19 cellular contexts compared by ENCODE assay signal in genomic region chr1:103307751-103308150, GRCh38.
DNase-seq lines count a peak whose midpoint lies in the region; ATAC-seq, FAIRE-seq and TF ChIP-seq lines count a peak whose summit lies in the region.
"Had no signal": no experiment of that assay in that cellular context is flagged by ENCODE, and none has a peak within 500 bp of the region (broad histone marks: within the 10 kb centered on the region; RNA-seq: fewer than 3 reads in every experiment).

No MANE protein-coding gene starts in this region.

- no peaks in the 10 kb centered on the region for H3K36me3 ChIP-seq in HepG2 (replicated peaks in 1 of 2; ENCODE audit: control insufficient read depth in 1 of 2, insufficient read depth in 2 of 2, low read length in 2 of 2)
- no peaks in the 10 kb centered on the region for H3K36me3 ChIP-seq in right lobe of liver
- H3K36me3 ChIP-seq: BLaER1 treated with 17β-estradiol and CSF1 and Interleukin-3, amounts not matched to agents 10 nM and 100 nM had no signal

- FAIRE-seq in HepG2 (lab: Jason Lieb, UNC) (no peak), G401.6 (lab: Jason Lieb, UNC) (peak; percentile 15)
- FAIRE-seq: D721Med, GM12878, GM12892, GM18507 had no signal

- CTCF ChIA-PET in HepG2 (lab: Yijun Ruan, JAX; ENCODE audit: low intra/inter-chr PET ratio, low total read pairs) = no interaction called here

- ATAC-seq in HepG2 (no peak), right lobe of liver (no peak)
- ATAC-seq: CD8-positive, alpha-beta T cell; GM12878 had no signal

- H3K9ac ChIP-seq in HepG2 (ENCODE audit: insufficient read depth, low read depth, low read length) = no peak overlapping the region
- H3K9ac ChIP-seq: BLaER1 treated with 17β-estradiol and CSF1 and Interleukin-3, amounts not matched to agents 10 nM and 100 nM had no signal

- 1% methylated on average over 2 of the region's 2 CpGs for WGBS in HepG2 (ENCODE audit: low lambda C conversion rate)
- 22% methylated on average over 2 of the region's 2 CpGs for WGBS in right lobe of liver (ENCODE audit: insufficient coverage, low coverage, low lambda C conversion rate, missing lambda C conversion rate)

- no peaks in the 10 kb centered on the region for H4K20me1 ChIP-seq in HepG2 (ENCODE audit: insufficient read depth, low read length)
- H4K20me1 ChIP-seq: BLaER1 treated with 17β-estradiol and CSF1 and Interleukin-3, amounts not matched to agents 10 nM and 100 nM had no signal

- H3K4me2 ChIP-seq in HepG2 (ENCODE audit: low read depth, low read length) = no peak overlapping the region
- H3K4me2 ChIP-seq: BLaER1 treated with 17β-estradiol and CSF1 and Interleukin-3, amounts not matched to agents 10 nM and 100 nM had no signal

- intact Hi-C loops in HepG2 (cut with micrococcal nuclease; ENCODE audit: unreplicated experiment) = no loop called here
- intact Hi-C loops in right lobe of liver (cut with DNase I) = no loop called here

- TF ChIP-seq POLR2A in HepG2 (IDR thresholded peaks at IDR 0.05; ENCODE audit: insufficient read depth in 1 of 2, low read depth in 2 of 2, low read length in 2 of 2) = no peak
- TF ChIP-seq POLR2A in right lobe of liver (IDR thresholded peaks at IDR 0.05) = no peak

- BruUV-seq in HepG2 (replicated peaks; lab: Mats Ljungman, UMichigan) = no TSS peak

- H3K4me1 ChIP-seq in HepG2 (ENCODE audit: insufficient read depth, low read length) = no peaks in the 10 kb centered on the region
- no peaks in the 10 kb centered on the region for H3K4me1 ChIP-seq in right lobe of liver
- H3K4me1 ChIP-seq: BLaER1 treated with 17β-estradiol and CSF1 and Interleukin-3, amounts not matched to agents 10 nM and 100 nM; Caco-2 had no signal

- H3K79me2 ChIP-seq in HepG2 (ENCODE audit: insufficient read depth, low read length) = no peaks in the 10 kb centered on the region

- H3K9me3 ChIP-seq in HepG2 (ENCODE audit: low read length) (peaks cover 9% of the 10 kb centered on the region; the same call in 1 of the 2 replicates), right lobe of liver (no peaks in the 10 kb centered on the region)
- H3K9me3 ChIP-seq: BLaER1 treated with 17β-estradiol and CSF1 and Interleukin-3, amounts not matched to agents 10 nM and 100 nM; Caco-2 had no signal

- POLR2A ChIA-PET in HepG2 (lab: Yijun Ruan, JAX) = no interaction called here

- TF ChIP-seq EP300 in HepG2 (IDR thresholded peaks at IDR 0.05; ENCODE audit: low read depth in 2 of 2, low read length in 2 of 2) (no peak), HepG2 (CRISPR knock-in tag; IDR thresholded peaks at IDR 0.05; ENCODE audit: borderline replicate concordance) (no peak)

- TF ChIP-seq RAD21 in HepG2 (CRISPR knock-in tag; IDR thresholded peaks at IDR 0.05) = no peak

- DNase-seq in HepG2 (ENCODE audit: low spot score) (no peak), right lobe of liver (no peak), retina (no peak), NOMO-1 (lab: John Stamatoyannopoulos, UW; ENCODE audit: unreplicated experiment in 2 of 2) (no peak)
- DNase-seq: AML-193; Caco-2; Calu3; CD4-positive, alpha-beta T cell; CD8-positive, alpha-beta T cell; DMS79 treated with DMSO at 0.1 percent for 48 hours; GDM1 had no signal

- in situ Hi-C loops in HepG2 (cut with HindIII; ENCODE audit: extremely low pct_ligation_motif_present, low pct_unique_long_range_greater_than_20kb) = no loop called here

- no peak overlapping the region for H2AFZ ChIP-seq in HepG2 (ENCODE audit: low read length)

- H3K27me3 ChIP-seq in HepG2 (ENCODE audit: control insufficient read depth in 1 of 2, insufficient read depth in 2 of 2, low read length in 2 of 2) = no peaks in the 10 kb centered on the region
- H3K27me3 ChIP-seq in right lobe of liver = no peaks in the 10 kb centered on the region
- H3K27me3 ChIP-seq: BLaER1 treated with 17β-estradiol and CSF1 and Interleukin-3, amounts not matched to agents 10 nM and 100 nM had no signal

- no peak overlapping the region for H3K27ac ChIP-seq in HepG2 (ENCODE audit: extremely low read length, insufficient read depth, low read length)
- H3K27ac ChIP-seq in right lobe of liver = no peak overlapping the region
- H3K27ac ChIP-seq: 22Rv1; BLaER1 treated with 17β-estradiol and CSF1 and Interleukin-3, amounts not matched to agents 10 nM and 100 nM; C4-2B had no signal

- no peak for TF ChIP-seq CTCF in HepG2 (CRISPR knock-in tag; IDR thresholded peaks at IDR 0.05)
- TF ChIP-seq CTCF in right lobe of liver (IDR thresholded peaks at IDR 0.05) = no peak

- no peak overlapping the region for H3K4me3 ChIP-seq in HepG2 (replicated peaks in 1 of 3; ENCODE audit: insufficient read depth in 1 of 3, low read depth in 2 of 3, low read length in 3 of 3)
- no peak overlapping the region for H3K4me3 ChIP-seq in right lobe of liver
- H3K4me3 ChIP-seq: BLaER1 treated with 17β-estradiol and CSF1 and Interleukin-3, amounts not matched to agents 10 nM and 100 nM; GM12878 had no signal

TF ChIP-seq in HepG2, 621 proteins besides CTCF, POLR2A, EP300 and RAD21:
- TF ChIP-seq FLYWCH1 (CRISPR knock-in tag; IDR thresholded peaks at IDR 0.05) = no peak
- peak; percentile 39 to 63; a peak in 3 of 4 replicates for TF ChIP-seq MAFK (conservative IDR thresholded peaks at IDR 0.05 in 1 of 2, IDR thresholded peaks at IDR 0.05 in 1 of 2; ENCODE audit: low read length in 2 of 2)
